ENCODE assay signal across 2 cellular contexts in the genomic region with DNA sequence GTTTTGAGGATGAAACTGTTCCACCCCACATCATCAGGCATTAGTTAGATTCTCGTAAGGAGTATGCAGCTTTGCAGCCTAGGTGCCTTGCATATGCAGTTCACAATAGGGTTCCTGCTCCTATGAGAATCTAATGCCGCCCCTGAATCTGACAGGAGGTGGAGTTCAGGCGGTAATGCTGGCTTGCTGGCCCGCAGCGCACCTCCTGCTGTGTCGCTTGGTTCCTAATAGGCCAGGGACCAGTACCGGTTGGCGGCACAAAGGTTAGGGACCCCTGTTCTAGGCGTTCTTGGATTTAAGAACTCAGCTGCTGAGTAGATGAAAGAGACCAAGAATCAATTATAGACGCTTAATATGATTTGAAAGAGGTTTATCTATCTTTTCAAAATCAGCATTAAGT.
A peak's percentile ranks its signal among the peaks of the same experiment; 100 is the strongest.
TF ChIP-seq lines count a peak whose summit lies in the region.

No MANE protein-coding gene starts in this region.

TF ChIP-seq in GM23338, 12 proteins besides CTCF, POLR2A, EP300 and RAD21:
- TF ChIP-seq REST (IDR thresholded peaks at IDR 0.05; ENCODE audit: unreplicated experiment) (no peak), POLR2AphosphoS5 (IDR thresholded peaks at IDR 0.05; ENCODE audit: low read depth) (no peak)
- TF ChIP-seq, protein P1, sequence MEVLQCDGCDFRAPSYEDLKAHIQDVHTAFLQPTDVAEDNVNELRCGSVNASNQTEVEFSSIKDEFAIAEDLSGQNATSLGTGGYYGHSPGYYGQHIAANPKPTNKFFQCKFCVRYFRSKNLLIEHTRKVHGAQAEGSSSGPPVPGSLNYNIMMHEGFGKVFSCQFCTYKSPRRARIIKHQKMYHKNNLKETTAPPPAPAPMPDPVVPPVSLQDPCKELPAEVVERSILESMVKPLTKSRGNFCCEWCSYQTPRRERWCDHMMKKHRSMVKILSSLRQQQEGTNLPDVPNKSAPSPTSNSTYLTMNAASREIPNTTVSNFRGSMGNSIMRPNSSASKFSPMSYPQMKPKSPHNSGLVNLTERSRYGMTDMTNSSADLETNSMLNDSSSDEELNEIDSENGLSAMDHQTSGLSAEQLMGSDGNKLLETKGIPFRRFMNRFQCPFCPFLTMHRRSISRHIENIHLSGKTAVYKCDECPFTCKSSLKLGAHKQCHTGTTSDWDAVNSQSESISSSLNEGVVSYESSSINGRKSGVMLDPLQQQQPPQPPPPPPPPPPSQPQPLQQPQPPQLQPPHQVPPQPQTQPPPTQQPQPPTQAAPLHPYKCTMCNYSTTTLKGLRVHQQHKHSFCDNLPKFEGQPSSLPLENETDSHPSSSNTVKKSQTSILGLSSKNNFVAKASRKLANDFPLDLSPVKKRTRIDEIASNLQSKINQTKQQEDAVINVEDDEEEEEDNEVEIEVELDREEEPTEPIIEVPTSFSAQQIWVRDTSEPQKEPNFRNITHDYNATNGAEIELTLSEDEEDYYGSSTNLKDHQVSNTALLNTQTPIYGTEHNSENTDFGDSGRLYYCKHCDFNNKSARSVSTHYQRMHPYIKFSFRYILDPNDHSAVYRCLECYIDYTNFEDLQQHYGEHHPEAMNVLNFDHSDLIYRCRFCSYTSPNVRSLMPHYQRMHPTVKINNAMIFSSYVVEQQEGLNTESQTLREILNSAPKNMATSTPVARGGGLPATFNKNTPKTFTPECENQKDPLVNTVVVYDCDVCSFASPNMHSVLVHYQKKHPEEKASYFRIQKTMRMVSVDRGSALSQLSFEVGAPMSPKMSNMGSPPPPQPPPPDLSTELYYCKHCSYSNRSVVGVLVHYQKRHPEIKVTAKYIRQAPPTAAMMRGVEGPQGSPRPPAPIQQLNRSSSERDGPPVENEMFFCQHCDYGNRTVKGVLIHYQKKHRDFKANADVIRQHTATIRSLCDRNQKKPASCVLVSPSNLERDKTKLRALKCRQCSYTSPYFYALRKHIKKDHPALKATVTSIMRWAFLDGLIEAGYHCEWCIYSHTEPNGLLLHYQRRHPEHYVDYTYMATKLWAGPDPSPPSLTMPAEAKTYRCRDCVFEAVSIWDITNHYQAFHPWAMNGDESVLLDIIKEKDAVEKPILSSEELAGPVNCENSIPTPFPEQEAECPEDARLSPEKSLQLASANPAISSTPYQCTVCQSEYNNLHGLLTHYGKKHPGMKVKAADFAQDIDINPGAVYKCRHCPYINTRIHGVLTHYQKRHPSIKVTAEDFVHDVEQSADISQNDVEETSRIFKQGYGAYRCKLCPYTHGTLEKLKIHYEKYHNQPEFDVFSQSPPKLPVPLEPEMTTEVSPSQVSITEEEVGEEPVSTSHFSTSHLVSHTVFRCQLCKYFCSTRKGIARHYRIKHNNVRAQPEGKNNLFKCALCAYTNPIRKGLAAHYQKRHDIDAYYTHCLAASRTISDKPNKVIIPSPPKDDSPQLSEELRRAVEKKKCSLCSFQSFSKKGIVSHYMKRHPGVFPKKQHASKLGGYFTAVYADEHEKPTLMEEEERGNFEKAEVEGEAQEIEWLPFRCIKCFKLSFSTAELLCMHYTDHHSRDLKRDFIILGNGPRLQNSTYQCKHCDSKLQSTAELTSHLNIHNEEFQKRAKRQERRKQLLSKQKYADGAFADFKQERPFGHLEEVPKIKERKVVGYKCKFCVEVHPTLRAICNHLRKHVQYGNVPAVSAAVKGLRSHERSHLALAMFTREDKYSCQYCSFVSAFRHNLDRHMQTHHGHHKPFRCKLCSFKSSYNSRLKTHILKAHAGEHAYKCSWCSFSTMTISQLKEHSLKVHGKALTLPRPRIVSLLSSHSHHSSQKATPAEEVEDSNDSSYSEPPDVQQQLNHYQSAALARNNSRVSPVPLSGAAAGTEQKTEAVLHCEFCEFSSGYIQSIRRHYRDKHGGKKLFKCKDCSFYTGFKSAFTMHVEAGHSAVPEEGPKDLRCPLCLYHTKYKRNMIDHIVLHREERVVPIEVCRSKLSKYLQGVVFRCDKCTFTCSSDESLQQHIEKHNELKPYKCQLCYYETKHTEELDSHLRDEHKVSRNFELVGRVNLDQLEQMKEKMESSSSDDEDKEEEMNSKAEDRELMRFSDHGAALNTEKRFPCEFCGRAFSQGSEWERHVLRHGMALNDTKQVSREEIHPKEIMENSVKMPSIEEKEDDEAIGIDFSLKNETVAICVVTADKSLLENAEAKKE (CRISPR knock-in tag; IDR thresholded peaks at IDR 0.05), result no peak

TF ChIP-seq in H1, 55 proteins besides CTCF, POLR2A, EP300 and RAD21:
- TF ChIP-seq POLR2AphosphoS5 (IDR thresholded peaks at IDR 0.05; ENCODE audit: low read depth, low read length), result peak; percentile 56; the same call in 1 of the 2 replicates
- no peak for TF ChIP-seq GTF2F1 (IDR thresholded peaks at IDR 0.05; ENCODE audit: borderline replicate concordance, low read depth, low read length)
TF ChIP-seq in H1: peak in this region for 1.
